In the genomic region with DNA sequence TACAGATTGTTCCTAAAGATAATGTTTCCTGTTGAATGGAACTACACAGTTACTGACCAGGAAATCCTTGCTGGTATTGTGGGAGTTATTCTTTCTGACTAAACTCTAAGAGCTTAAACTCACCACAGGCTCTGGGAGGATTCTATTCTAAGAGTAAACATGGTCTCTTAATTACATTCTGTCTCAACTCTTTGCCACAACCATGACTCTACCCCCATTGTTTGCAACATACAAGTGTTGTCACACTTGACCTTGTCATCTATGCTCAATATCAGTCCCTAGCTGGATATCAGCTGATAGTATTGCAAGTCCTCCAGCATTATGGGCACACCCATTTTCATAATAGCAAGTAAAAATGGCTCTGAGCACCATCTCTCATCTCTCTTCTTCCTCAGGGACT, we compare ENCODE assay signal across 3 cellular contexts.
TF ChIP-seq lines count a peak whose summit lies in the region.

No MANE protein-coding gene starts in this region.

TF ChIP-seq in IMR-90, 13 proteins besides CTCF, POLR2A, EP300 and RAD21:
- TF ChIP-seq MXI1 (IDR thresholded peaks at IDR 0.05; ENCODE audit: borderline replicate concordance, low read depth, low read length) (no peak), BHLHE40 (IDR thresholded peaks at IDR 0.05; ENCODE audit: low read depth, low read length) (no peak), SMC3 (IDR thresholded peaks at IDR 0.05; ENCODE audit: low read depth, low read length) (no peak), NFE2L2 (IDR thresholded peaks at IDR 0.05; ENCODE audit: low read depth, low read length) (no peak), MAZ (IDR thresholded peaks at IDR 0.05; ENCODE audit: borderline replicate concordance, low read depth, low read length) (no peak)

TF ChIP-seq in endothelial cell of umbilical vein, 7 proteins besides CTCF, POLR2A, EP300 and RAD21:
- TF ChIP-seq MAX (IDR thresholded peaks at IDR 0.05; ENCODE audit: insufficient read depth, insufficient read length): no peak
- no peak for TF ChIP-seq POLR2AphosphoS5 (IDR thresholded peaks at IDR 0.05; ENCODE audit: insufficient read depth, low read depth, low read length)
- TF ChIP-seq EZH2 (IDR thresholded peaks at IDR 0.05; ENCODE audit: borderline replicate concordance, low read depth, low read length, severe bottlenecking): no peak
- TF ChIP-seq MYC (IDR thresholded peaks at IDR 0.05; ENCODE audit: low read depth, low read length): no peak
- no peak for TF ChIP-seq GATA2 (IDR thresholded peaks at IDR 0.05; ENCODE audit: insufficient read depth, insufficient read length, low read depth, low read length)
- no peak for TF ChIP-seq JUN (IDR thresholded peaks at IDR 0.05; ENCODE audit: borderline replicate concordance, insufficient read depth, insufficient read length, low read depth)
- no peak for TF ChIP-seq FOS (IDR thresholded peaks at IDR 0.05; ENCODE audit: borderline replicate concordance, insufficient read depth, low read length)

TF ChIP-seq in GM12891, 5 proteins besides CTCF, POLR2A, EP300 and RAD21:
- TF ChIP-seq POLR2AphosphoS5 (IDR thresholded peaks at IDR 0.05; ENCODE audit: low read depth, low read length): no peak
- no peak for TF ChIP-seq PAX5 (IDR thresholded peaks at IDR 0.05; ENCODE audit: insufficient read depth, low read length, severe bottlenecking)
- TF ChIP-seq TAF1 (IDR thresholded peaks at IDR 0.05; ENCODE audit: low read depth, low read length): no peak
- no peak for TF ChIP-seq POU2F2 (IDR thresholded peaks at IDR 0.05; ENCODE audit: low read depth, low read length)
- no peak for TF ChIP-seq SPI1 (IDR thresholded peaks at IDR 0.05; ENCODE audit: low read depth, low read length)
